ENCODE assay signal across 1 cellular context in genomic region chr2:199463000-199463692, GRCh38.
TF ChIP-seq lines count a peak whose summit lies in the region.

No MANE protein-coding gene starts in this region.

TF ChIP-seq in HepG2, 621 proteins besides CTCF, POLR2A, EP300 and RAD21 (continued from another document and continues in another):
- TF ChIP-seq ZNF318 (CRISPR knock-in tag; IDR thresholded peaks at IDR 0.05), result no peak
- peak; percentile 32; the same call in 1 of the 2 replicates for TF ChIP-seq PAXIP1 (CRISPR knock-in tag; conservative IDR thresholded peaks at IDR 0.05)
- TF ChIP-seq ZNF512B (CRISPR knock-in tag; IDR thresholded peaks at IDR 0.05; ENCODE audit: borderline replicate concordance), result peak; percentile 37; the same call in 1 of the 2 replicates
- no peak for TF ChIP-seq RFX3 (CRISPR knock-in tag; IDR thresholded peaks at IDR 0.05)
- no peak for TF ChIP-seq ZNF225 (CRISPR knock-in tag; IDR thresholded peaks at IDR 0.05)
- no peak for TF ChIP-seq FOXO4 (CRISPR knock-in tag; conservative IDR thresholded peaks at IDR 0.05)
- no peak for TF ChIP-seq ZNF20 (CRISPR knock-in tag; IDR thresholded peaks at IDR 0.05)
- no peak for TF ChIP-seq TIGD3 (CRISPR knock-in tag; IDR thresholded peaks at IDR 0.05; ENCODE audit: borderline replicate concordance)
- no peak for TF ChIP-seq KLF13 (CRISPR knock-in tag; IDR thresholded peaks at IDR 0.05)
- no peak for TF ChIP-seq RBM22 (optimal IDR thresholded peaks at IDR 0.05; ENCODE audit: low read length)
- no peak for TF ChIP-seq E2F5 (CRISPR knock-in tag; conservative IDR thresholded peaks at IDR 0.05)
- no peak for TF ChIP-seq SRSF9 (IDR thresholded peaks at IDR 0.05; ENCODE audit: borderline replicate concordance, insufficient read depth, low read depth, low read length, poor library complexity, severe bottlenecking)
- TF ChIP-seq JUN (CRISPR knock-in tag; IDR thresholded peaks at IDR 0.05), result no peak
- no peak for TF ChIP-seq NFYB (CRISPR knock-in tag; IDR thresholded peaks at IDR 0.05)
- TF ChIP-seq STAG1 (CRISPR knock-in tag; IDR thresholded peaks at IDR 0.05), result peak; percentile 83
- TF ChIP-seq SUZ12 (IDR thresholded peaks at IDR 0.05; ENCODE audit: low read depth, low read length), result no peak
- no peak for TF ChIP-seq SYNCRIP (IDR thresholded peaks at IDR 0.05; ENCODE audit: insufficient read depth, low read depth, low read length)
- no peak for TF ChIP-seq NR1H2 (CRISPR knock-in tag; IDR thresholded peaks at IDR 0.05; ENCODE audit: borderline replicate concordance, low read depth)
- TF ChIP-seq ZFP36 (IDR thresholded peaks at IDR 0.05; ENCODE audit: borderline replicate concordance, low read depth, low read length, partially characterized antibody), result no peak
- TF ChIP-seq ZNF513 (CRISPR knock-in tag; conservative IDR thresholded peaks at IDR 0.05), result no peak
- TF ChIP-seq ZNF30 (CRISPR knock-in tag; IDR thresholded peaks at IDR 0.05), result 0 out of 2 replicates have a peak, but pooled peaks have one; percentile 55
- TF ChIP-seq HMGXB4 (CRISPR knock-in tag; IDR thresholded peaks at IDR 0.05; ENCODE audit: borderline replicate concordance in 1 of 2, low read depth in 1 of 2), result peak; percentile 91 to 95
- no peak for TF ChIP-seq SMARCE1 (IDR thresholded peaks at IDR 0.05; ENCODE audit: borderline replicate concordance)
- TF ChIP-seq AFF4 (CRISPR knock-in tag; IDR thresholded peaks at IDR 0.05), result no peak
- peak; percentile 36 for TF ChIP-seq HNRNPLL (IDR thresholded peaks at IDR 0.05; ENCODE audit: low read depth, low read length, poor library complexity, severe bottlenecking)
